In the genomic region with DNA sequence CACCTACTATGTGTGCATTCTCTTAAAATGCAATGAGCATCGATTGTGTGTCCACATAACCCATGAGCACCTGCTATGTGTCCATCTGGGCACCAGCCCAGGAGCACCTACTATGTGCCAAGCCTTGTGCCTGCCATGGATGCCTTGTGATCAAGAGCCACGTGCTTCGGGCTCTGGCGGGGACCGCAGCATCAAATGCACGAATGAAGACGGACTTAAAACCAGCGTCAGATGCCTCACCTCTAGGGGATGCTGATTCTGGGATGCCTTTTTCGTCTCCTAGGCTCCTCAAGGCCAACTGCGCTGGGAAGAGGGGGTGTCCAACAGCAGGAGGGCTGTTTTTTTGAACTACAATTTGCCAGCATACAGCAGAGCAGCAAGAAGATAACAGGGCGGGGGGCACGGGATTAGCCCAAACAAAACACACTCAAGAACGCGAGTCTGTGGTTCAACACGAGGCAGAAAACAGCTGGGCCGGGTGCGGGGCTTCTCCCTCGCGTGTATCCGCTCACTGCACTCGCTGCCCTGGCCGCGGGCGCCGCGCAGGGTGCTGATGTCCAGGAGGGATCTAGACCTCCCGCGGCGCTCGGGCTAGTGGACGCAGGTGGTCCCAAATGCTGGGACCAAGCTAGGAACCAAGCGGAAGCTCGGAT, we compare ENCODE assay signal across 8 cellular contexts. TPM values are rescaled to one million over a fixed set of nuclear protein-coding genes. Genes with fewer than 3 reads are reported as not detected.
DNase-seq lines count a peak whose midpoint lies in the region; ATAC-seq, FAIRE-seq and TF ChIP-seq lines count a peak whose summit lies in the region.

No MANE protein-coding gene starts in this region.

- peaks cover 13% of the 10 kb centered on the region for H3K27me3 Mint-ChIP-seq in activated CD4-positive, alpha-beta memory T cell treated with anti-CD3 and anti-CD28 coated beads for 36 hours

- peak overlapping the region; percentile 81 to 86 for H3K27ac ChIP-seq in prostate gland

- H3K36me3 Mint-ChIP-seq in activated CD4-positive, alpha-beta memory T cell treated with anti-CD3 and anti-CD28 coated beads for 36 hours: no peaks in the 10 kb centered on the region

- intact Hi-C loops in activated CD4-positive, alpha-beta memory T cell treated with anti-CD3 and anti-CD28 coated beads for 36 hours (cut with micrococcal nuclease): no loop called here
- intact Hi-C loops in prostate gland (cut with DNase I): loop anchor here (5.0 kb wide), 1 partner anchor 42 kb away; a partner anchor contains a TSS

- peak; percentile 67 for DNase-seq in D721Med (ENCODE audit: insufficient read length, low spot score)
- peak; percentile 35 for DNase-seq in KBM-7
- DNase-seq in activated CD4-positive, alpha-beta memory T cell treated with anti-CD3 and anti-CD28 coated beads for 36 hours: peak; percentile 46
- peak; percentile 61 for DNase-seq in fibroblast of villous mesenchyme (ENCODE audit: low read depth)
- DNase-seq in prostate gland (ENCODE audit: low spot score): no peak
- no peak for DNase-seq in ecto neural progenitor cell (ENCODE audit: low spot score)

- TF ChIP-seq CTCF in D721Med (IDR thresholded peaks at IDR 0.05; ENCODE audit: insufficient read depth, missing control alignments): no peak
- TF ChIP-seq CTCF in fibroblast of villous mesenchyme (IDR thresholded peaks at IDR 0.05; ENCODE audit: insufficient read depth, low read depth, low read length): no peak
- TF ChIP-seq CTCF in prostate gland (IDR thresholded peaks at IDR 0.05): no peak

- H3K27ac Mint-ChIP-seq in activated CD4-positive, alpha-beta memory T cell treated with anti-CD3 and anti-CD28 coated beads for 36 hours: no peak overlapping the region

- POLR2A ChIA-PET in activated CD4-positive, alpha-beta memory T cell treated with anti-CD3 and anti-CD28 coated beads for 36 hours (lab: Charles Lee): interaction anchor here (0.9 kb wide), 1 partner anchor 41 kb away, joined by 3 read pairs; a partner anchor contains a TSS

- H3K9me3 ChIP-seq in prostate gland: no peaks in the 10 kb centered on the region

- peaks cover 3% of the 10 kb centered on the region for H3K4me1 ChIP-seq in prostate gland (replicated peaks)

- no peak for FAIRE-seq in D721Med (lab: Jason Lieb, UNC)

- no peaks in the 10 kb centered on the region for H3K9me3 Mint-ChIP-seq in activated CD4-positive, alpha-beta memory T cell treated with anti-CD3 and anti-CD28 coated beads for 36 hours

- no peak for ATAC-seq in HG03095 (IDR thresholded peaks at IDR 0.05; ENCODE audit: unreplicated experiment)
- no peak for ATAC-seq in HG02852 (IDR thresholded peaks at IDR 0.05; ENCODE audit: unreplicated experiment)

- 1% methylated on average over 33 of the region's 33 CpGs for WGBS in prostate gland

- peak overlapping the region; percentile 71 for H3K4me3 Mint-ChIP-seq in activated CD4-positive, alpha-beta memory T cell treated with anti-CD3 and anti-CD28 coated beads for 36 hours

- in situ Hi-C loops in KBM-7 (cut with MboI; ENCODE audit: low pct_unique_long_range_greater_than_20kb, low sequenced_read_pairs): no loop called here

- TF ChIP-seq POLR2A in prostate gland (IDR thresholded peaks at IDR 0.05): no peak

- CTCF ChIA-PET in activated CD4-positive, alpha-beta memory T cell treated with anti-CD3 and anti-CD28 coated beads for 36 hours (lab: Charles Lee): interaction anchor here (1.2 to 1.5 kb wide), 3 partner anchors 13 to 26 kb away, joined by 3 to 4 read pairs (median 4); no protein-coding TSS in a partner anchor

- no peaks in the 10 kb centered on the region for H3K36me3 ChIP-seq in prostate gland

- H3K4me1 Mint-ChIP-seq in activated CD4-positive, alpha-beta memory T cell treated with anti-CD3 and anti-CD28 coated beads for 36 hours (ENCODE audit: low read depth): peaks cover 12% of the 10 kb centered on the region

- no peaks in the 10 kb centered on the region for H3K27me3 ChIP-seq in prostate gland (replicated peaks; ENCODE audit: insufficient read depth)

- peak overlapping the region; percentile 60 for H3K4me3 ChIP-seq in fibroblast of villous mesenchyme (ENCODE audit: low read depth, low read length)
- H3K4me3 ChIP-seq in prostate gland: peak overlapping the region; percentile 53 to 63

RNA-seq across cellular contexts. Expression of a gene that starts 1.2 kb away (rescaled TPM):
- under 1 TPM; 0.52 to 0.68 TPM for total RNA-seq in activated CD4-positive, alpha-beta memory T cell treated with anti-CD3 and anti-CD28 coated beads for 36 hours
- total RNA-seq in fibroblast of villous mesenchyme: 4.3 and 4.8 TPM in 2 replicates
- total RNA-seq in prostate gland: 10 to 100 TPM in 1 of 2 donors, 1 to 10 TPM in 1; 3.8 to 10.5 TPM

RNA-seq across cellular contexts. Expression of a gene that starts 36.5 kb away (rescaled TPM):
- 10 to 100 TPM; 52.8 to 63.4 TPM for total RNA-seq in activated CD4-positive, alpha-beta memory T cell treated with anti-CD3 and anti-CD28 coated beads for 36 hours
- total RNA-seq in fibroblast of villous mesenchyme (19.9 and 23.5 TPM in 2 replicates), prostate gland (100 to 1,000 TPM in 1 of 2 donors, 10 to 100 TPM in 1; 28.6 to 100 TPM)

RNA-seq across cellular contexts. Expression of a gene that starts 41.8 kb away (rescaled TPM):
- total RNA-seq in activated CD4-positive, alpha-beta memory T cell treated with anti-CD3 and anti-CD28 coated beads for 36 hours: 10 to 100 TPM; 24.5 to 24.7 TPM
- total RNA-seq in fibroblast of villous mesenchyme: 4.7 and 7.7 TPM in 2 replicates
- total RNA-seq in prostate gland: 10 to 100 TPM in 1 of 2 donors, 1 to 10 TPM in 1; 9.0 to 12.8 TPM

RNA-seq across cellular contexts. Expression of a gene that starts 57.0 kb away (rescaled TPM):
- total RNA-seq in activated CD4-positive, alpha-beta memory T cell treated with anti-CD3 and anti-CD28 coated beads for 36 hours: under 1 TPM in 1 of 2 experiments, not detected in 1; 0.07 TPM
- 133 and 180 TPM in 2 replicates for total RNA-seq in fibroblast of villous mesenchyme
- 10 to 100 TPM; 13.1 to 97.4 TPM for total RNA-seq in prostate gland

Comparison
In these comparisons a context has a peak if more than half of its experiments do, and no peak if none do; other contexts are left out.
1. DNase-seq: peak in D721Med (single experiment), KBM-7 (single experiment), activated CD4-positive, alpha-beta memory T cell treated with anti-CD3 and anti-CD28 coated beads for 36 hours (single experiment) and fibroblast of villous mesenchyme (single experiment); none in prostate gland (single experiment) and ecto neural progenitor cell (single experiment).